8 cellular contexts compared by ENCODE assay signal in genomic region chr6:131250121-131250520, GRCh38.
DNase-seq lines count a peak whose midpoint lies in the region; ATAC-seq and TF ChIP-seq lines count a peak whose summit lies in the region.

No MANE protein-coding gene starts in this region.

- no peak overlapping the region for H2BK120ac ChIP-seq in trophoblast cell (ENCODE audit: insufficient read depth, low read length, poor library complexity)

- peak; percentile 93 for ATAC-seq in GM19397 (IDR thresholded peaks at IDR 0.05; ENCODE audit: unreplicated experiment)
- ATAC-seq in right cardiac atrium: peak; percentile 92 to 97

- no peak overlapping the region for H3K14ac ChIP-seq in trophoblast cell (ENCODE audit: low read length)

- intact Hi-C loops in right cardiac atrium (cut with DNase I): no loop called here

- no peaks in the 10 kb centered on the region for H3K79me1 ChIP-seq in trophoblast cell (ENCODE audit: low read length)

- H3K23ac ChIP-seq in trophoblast cell (ENCODE audit: low read length): no peak overlapping the region

- H3K18ac ChIP-seq in trophoblast cell (ENCODE audit: low read length): no peak overlapping the region

- peak overlapping the region; percentile 32 for H3K4me2 ChIP-seq in trophoblast cell (ENCODE audit: low read length)

- POLR2A ChIA-PET in BJ (lab: Charles Lee): no interaction called here

- H3K36me3 ChIP-seq in BJ (ENCODE audit: control insufficient read depth, insufficient read depth, low read length) (no peaks in the 10 kb centered on the region), HUES6 (ENCODE audit: control insufficient read depth, insufficient read depth, low read length) (no peaks in the 10 kb centered on the region), trophoblast cell (ENCODE audit: control insufficient read depth in 1 of 2, insufficient read depth in 2 of 2, low read length in 2 of 2) (no peaks in the 10 kb centered on the region)

- H3K27ac ChIP-seq in HUES6 (ENCODE audit: low read depth, low read length): no peak overlapping the region
- peak overlapping the region; percentile 56 for H3K27ac ChIP-seq in angular gyrus (ENCODE audit: low read depth, low read length)
- peak overlapping the region; percentile 17 for H3K27ac ChIP-seq in right cardiac atrium (ENCODE audit: low read length)
- H3K27ac ChIP-seq in trophoblast cell (ENCODE audit: low read depth, low read length): no peak overlapping the region

- no peak overlapping the region for H2AFZ ChIP-seq in trophoblast cell (ENCODE audit: insufficient read depth, low read length, poor library complexity)

- H3K27me3 ChIP-seq in BJ (ENCODE audit: control insufficient read depth, insufficient read depth, low read length) (no peaks in the 10 kb centered on the region), HUES6 (ENCODE audit: control insufficient read depth, insufficient read depth, low read length) (no peaks in the 10 kb centered on the region), right cardiac atrium (ENCODE audit: control insufficient read depth, insufficient read depth) (no peaks in the 10 kb centered on the region), trophoblast cell (ENCODE audit: insufficient read depth, low read length) (no peaks in the 10 kb centered on the region)

- no peak overlapping the region for H2BK5ac ChIP-seq in trophoblast cell (ENCODE audit: low read depth, low read length, poor library complexity)

- no peak overlapping the region for H2AK5ac ChIP-seq in trophoblast cell (ENCODE audit: low read length)

- H4K91ac ChIP-seq in trophoblast cell (ENCODE audit: low read depth, low read length): no peak overlapping the region

- DNase-seq in BJ (ENCODE audit: low read depth) (no peak), right cardiac atrium (peak; percentile 43 to 71 (median 71)), trophoblast cell (peak in 1 of 2 donors; percentile 5), NCI-H1436 treated with DMSO at 0.1 percent for 48 hours (lab: John Stamatoyannopoulos, UW) (no peak), H4 (ENCODE audit: low spot score) (no peak)

- CTCF ChIA-PET in BJ (lab: Yijun Ruan, JAX): no interaction called here

- no peak overlapping the region for H2BK12ac ChIP-seq in trophoblast cell (ENCODE audit: low read length)

- WGBS in right cardiac atrium: 8% methylated on average over 9 of the region's 9 CpGs
- no CpG with 5 or more reads among the region's 9 CpGs for WGBS in trophoblast cell (ENCODE audit: extremely low coverage, insufficient coverage, insufficient read length)

- H3K4me3 ChIP-seq in BJ (ENCODE audit: low read depth, low read length) (peak overlapping the region; percentile 24; the same call in 1 of the 2 replicates), HUES6 (ENCODE audit: low read depth, low read length) (peak overlapping the region; percentile 41), right cardiac atrium (ENCODE audit: low read length) (peak overlapping the region; percentile 82), trophoblast cell (ENCODE audit: low read depth, low read length) (no peak overlapping the region)

- H3K9ac ChIP-seq in HUES6 (ENCODE audit: low read length) (no peak overlapping the region), trophoblast cell (ENCODE audit: low read length) (no peak overlapping the region)

- H4K12ac ChIP-seq in trophoblast cell (ENCODE audit: low read depth, low read length): no peak overlapping the region

- TF ChIP-seq CTCF in BJ (IDR thresholded peaks at IDR 0.05; ENCODE audit: insufficient read depth, low read depth, low read length): no peak

- H4K8ac ChIP-seq in trophoblast cell (ENCODE audit: low read depth, low read length): no peak overlapping the region

- peaks cover 27% of the 10 kb centered on the region for H3K4me1 ChIP-seq in HUES6 (ENCODE audit: control insufficient read depth, insufficient read depth, low read length)
- H3K4me1 ChIP-seq in right cardiac atrium (ENCODE audit: control insufficient read depth, insufficient read depth, low read length): no peaks in the 10 kb centered on the region
- H3K4me1 ChIP-seq in trophoblast cell (ENCODE audit: control insufficient read depth in 1 of 2, insufficient read depth in 2 of 2, low read length in 2 of 2): peaks cover 3 to 4% of the 10 kb centered on the region in 2 experiments

- no peaks in the 10 kb centered on the region for H3K9me3 ChIP-seq in HUES6 (ENCODE audit: control insufficient read depth, insufficient read depth, low read depth, low read length)
- H3K9me3 ChIP-seq in right cardiac atrium (ENCODE audit: control insufficient read depth, low read length): no peaks in the 10 kb centered on the region
- no peaks in the 10 kb centered on the region for H3K9me3 ChIP-seq in trophoblast cell (ENCODE audit: insufficient read depth, low read depth, low read length)

- no peaks in the 10 kb centered on the region for H3K79me2 ChIP-seq in trophoblast cell (ENCODE audit: control insufficient read depth, insufficient read depth, low read length, poor library complexity)

- H3K4ac ChIP-seq in trophoblast cell (ENCODE audit: low read depth, low read length): no peak overlapping the region

Comparison
In these comparisons a context has a peak if more than half of its experiments do, and no peak if none do; other contexts are left out.
1. DNase-seq: peak in right cardiac atrium (3 of 3); none in BJ (single experiment), NCI-H1436 treated with DMSO at 0.1 percent for 48 hours (single experiment) and H4 (single experiment).
2. H3K27ac ChIP-seq: peak in angular gyrus (single experiment) and right cardiac atrium (single experiment); none in HUES6 (single experiment) and trophoblast cell (single experiment).